ENCODE assay signal across 1 cellular context in genomic region chr7:132564849-132565248, GRCh38.
TF ChIP-seq lines count a peak whose summit lies in the region.

No MANE protein-coding gene starts in this region.

TF ChIP-seq in WTC11, 78 proteins besides CTCF, POLR2A, EP300 and RAD21 (continued from another document):
- no peak for TF ChIP-seq ZNF263 (CRISPR knock-in tag; IDR thresholded peaks at IDR 0.05; ENCODE audit: low read depth)
- no peak for TF ChIP-seq ATF2 (CRISPR knock-in tag; IDR thresholded peaks at IDR 0.05; ENCODE audit: borderline replicate concordance, low read depth)
- no peak for TF ChIP-seq ESRRA (CRISPR knock-in tag; IDR thresholded peaks at IDR 0.05; ENCODE audit: borderline replicate concordance)
- TF ChIP-seq TEAD4 (CRISPR knock-in tag; IDR thresholded peaks at IDR 0.05) = no peak
- no peak for TF ChIP-seq ZNF396 (CRISPR knock-in tag; IDR thresholded peaks at IDR 0.05; ENCODE audit: borderline replicate concordance)
- TF ChIP-seq CDX4 (CRISPR knock-in tag; IDR thresholded peaks at IDR 0.05; ENCODE audit: borderline replicate concordance) = no peak
